Comparison of ENCODE assay signal across 27 cellular contexts in the genomic region with DNA sequence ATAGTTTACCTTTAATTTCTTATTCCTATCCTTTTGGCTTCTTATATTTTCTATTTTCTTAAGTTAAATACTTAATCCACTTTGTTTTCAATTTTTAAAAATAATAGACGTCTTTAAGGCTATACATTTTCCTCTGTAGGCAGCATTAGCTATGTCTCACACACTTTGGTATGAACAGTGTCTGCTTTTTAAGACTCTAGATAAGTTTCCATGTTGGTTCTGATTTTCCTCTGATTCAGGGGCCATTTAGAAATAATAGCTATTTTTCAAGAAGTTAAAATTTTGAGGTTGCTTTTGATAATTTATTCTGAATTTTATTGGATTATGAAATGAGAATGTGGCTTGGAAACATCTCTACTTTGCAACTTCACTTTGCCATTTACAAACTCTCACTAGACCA. TPM values are rescaled to one million over a fixed set of nuclear protein-coding genes. Genes with fewer than 3 reads are reported as not detected.
DNase-seq lines count a peak whose midpoint lies in the region; ATAC-seq, FAIRE-seq and TF ChIP-seq lines count a peak whose summit lies in the region.
"Had no signal": no experiment of that assay in that cellular context is flagged by ENCODE, and none has a peak within 500 bp of the region (broad histone marks: within the 10 kb centered on the region; RNA-seq: fewer than 3 reads in every experiment).

No MANE protein-coding gene starts in this region.

- H4K20me1 ChIP-seq in HepG2 (ENCODE audit: insufficient read depth, low read length) (no peaks in the 10 kb centered on the region), OCI-LY7 (ENCODE audit: insufficient read depth, low read length) (no peaks in the 10 kb centered on the region)
- H4K20me1 ChIP-seq: BLaER1 had no signal

- 6% methylated on average over 1 of the region's 1 CpG for WGBS in HepG2 (ENCODE audit: low lambda C conversion rate)
- 75% methylated on average over 1 of the region's 1 CpG for WGBS in right lobe of liver (ENCODE audit: insufficient coverage, low coverage, low lambda C conversion rate, missing lambda C conversion rate)

- no peak for FAIRE-seq in HepG2 (lab: Jason Lieb, UNC)
- FAIRE-seq: G401.6, GM12891, GM19239 had no signal

- no peak for TF ChIP-seq RAD21 in HepG2 (CRISPR knock-in tag; IDR thresholded peaks at IDR 0.05)

- ATAC-seq in HepG2 = no peak
- ATAC-seq in right lobe of liver = no peak
- no peak for ATAC-seq in natural killer cell

- H3K9me2 ChIP-seq in OCI-LY7 (ENCODE audit: insufficient read depth, low read length) = no peaks in the 10 kb centered on the region

- peaks cover 43% of the 10 kb centered on the region for H3K4me1 ChIP-seq in HepG2 (ENCODE audit: insufficient read depth, low read length)
- peaks cover 0 to 13% (median 0%) of the 10 kb centered on the region in 4 donors for H3K4me1 ChIP-seq in right lobe of liver
- peaks cover 3% of the 10 kb centered on the region; the same call in 1 of the 2 replicates for H3K4me1 ChIP-seq in HEK293 (ENCODE audit: control insufficient read depth, insufficient read depth, low read length)
- peaks cover 86% of the 10 kb centered on the region for H3K4me1 ChIP-seq in OCI-LY7 (ENCODE audit: insufficient read depth, low read length, poor library complexity, severe bottlenecking)
- H3K4me1 ChIP-seq: BE2C had no signal

- peaks cover 0 to 6% of the 10 kb centered on the region in 2 experiments; a peak in 1 of 5 replicates for H3K27me3 ChIP-seq in HepG2 (ENCODE audit: control insufficient read depth in 1 of 2, insufficient read depth in 2 of 2, low read length in 2 of 2)
- H3K27me3 ChIP-seq in right lobe of liver = no peaks in the 10 kb centered on the region
- H3K27me3 ChIP-seq: BE2C, BLaER1 had no signal

- peaks cover 7% of the 10 kb centered on the region for H3K4me1 Mint-ChIP-seq in activated naive CD8-positive, alpha-beta T cell treated with anti-CD3 and anti-CD28 coated beads for 36 hours
- peaks cover 10 to 13% of the 10 kb centered on the region in 2 donors for H3K4me1 Mint-ChIP-seq in natural killer cell

- TF ChIP-seq POLR2A in HepG2 (IDR thresholded peaks at IDR 0.05; ENCODE audit: insufficient read depth in 1 of 2, low read depth in 2 of 2, low read length in 2 of 2) = no peak
- TF ChIP-seq POLR2A in right lobe of liver (IDR thresholded peaks at IDR 0.05) = no peak

- TF ChIP-seq EP300 in HepG2 (IDR thresholded peaks at IDR 0.05; ENCODE audit: low read depth in 2 of 2, low read length in 2 of 2) = no peak
- no peak for TF ChIP-seq EP300 in HepG2 (CRISPR knock-in tag; IDR thresholded peaks at IDR 0.05; ENCODE audit: borderline replicate concordance)

- no peak overlapping the region for H3K27ac Mint-ChIP-seq in activated naive CD8-positive, alpha-beta T cell treated with anti-CD3 and anti-CD28 coated beads for 36 hours
- H3K27ac Mint-ChIP-seq in natural killer cell = no peak overlapping the region
- H3K27ac Mint-ChIP-seq: CD14-positive monocyte; CD4-positive, CD25-positive, alpha-beta regulatory T cell had no signal

- CTCF ChIA-PET in HepG2 (lab: Yijun Ruan, JAX; ENCODE audit: low intra/inter-chr PET ratio, low total read pairs) = no interaction called here
- CTCF ChIA-PET in HEK293 (lab: Yijun Ruan, JAX) = interaction anchor here (0.7 kb wide), 1 partner anchor 44 kb away, joined by 4 read pairs; no protein-coding TSS in a partner anchor
- CTCF ChIA-PET in OCI-LY7 (lab: Charles Lee; ENCODE audit: unreplicated experiment) = no interaction called here

- H2AFZ ChIP-seq in HepG2 (ENCODE audit: low read length) (no peak overlapping the region), OCI-LY7 (ENCODE audit: low read length) (no peak overlapping the region)

- no peaks in the 10 kb centered on the region for H3K36me3 ChIP-seq in HepG2 (replicated peaks in 1 of 2; ENCODE audit: control insufficient read depth in 1 of 2, insufficient read depth in 2 of 2, low read length in 2 of 2)
- no peaks in the 10 kb centered on the region for H3K36me3 ChIP-seq in right lobe of liver
- no peaks in the 10 kb centered on the region for H3K36me3 ChIP-seq in HEK293 (ENCODE audit: control insufficient read depth in 2 of 2, insufficient read depth in 1 of 2, low read length in 2 of 2)
- H3K36me3 ChIP-seq in OCI-LY7 (ENCODE audit: insufficient read depth, low read length) = no peaks in the 10 kb centered on the region; the same call in 1 of the 2 replicates
- H3K36me3 ChIP-seq: BE2C, BLaER1 had no signal

- DNase-seq in HepG2 (ENCODE audit: low spot score) (no peak), right lobe of liver (no peak), OCI-LY7 (ENCODE audit: low spot score) (no peak), natural killer cell (no peak), NCI-H526 treated with DMSO at 0.1 percent for 48 hours (lab: John Stamatoyannopoulos, UW) (no peak)
- DNase-seq in activated naive CD8-positive, alpha-beta T cell treated with anti-CD3 and anti-CD28 coated beads for 36 hours = no peak
- DNase-seq: ACHN; BE2C; C1 segment of cervical spinal cord; CD4-positive, alpha-beta memory T cell; CD4-positive, CD25-positive, alpha-beta regulatory T cell; CD8-positive, alpha-beta memory T cell; COR-L47; DMS 273 treated with DMSO at 0.1 percent for 48 hours; DMS153; DMS53; DMS79; DND-41; GF-D8 had no signal

- H3K4me2 ChIP-seq in HepG2 (ENCODE audit: low read depth, low read length) (no peak overlapping the region), OCI-LY7 (ENCODE audit: low read length) (no peak overlapping the region)

- in situ Hi-C loops in HepG2 (cut with HindIII; ENCODE audit: extremely low pct_ligation_motif_present, low pct_unique_long_range_greater_than_20kb) = no loop called here

- H3K79me2 ChIP-seq in HepG2 (ENCODE audit: insufficient read depth, low read length) (no peaks in the 10 kb centered on the region), OCI-LY7 (ENCODE audit: insufficient read depth, low read depth, low read length) (peaks cover 10% of the 10 kb centered on the region; the same call in 1 of the 2 replicates)

- POLR2A ChIA-PET in HepG2 (lab: Yijun Ruan, JAX) (no interaction called here), HEK293 (lab: Yijun Ruan, JAX) (no interaction called here), OCI-LY7 (lab: Charles Lee) (interaction anchor here (0.7 to 1.4 kb wide), 4 partner anchors 8 to 853 kb away, joined by 3 to 5 read pairs (median 3); no protein-coding TSS in a partner anchor)

- peaks cover 7% of the 10 kb centered on the region for H3K9me3 Mint-ChIP-seq in activated naive CD8-positive, alpha-beta T cell treated with anti-CD3 and anti-CD28 coated beads for 36 hours
- no peaks in the 10 kb centered on the region for H3K9me3 Mint-ChIP-seq in natural killer cell

- no peak overlapping the region for H3K4me3 Mint-ChIP-seq in activated naive CD8-positive, alpha-beta T cell treated with anti-CD3 and anti-CD28 coated beads for 36 hours
- H3K4me3 Mint-ChIP-seq in natural killer cell = no peak overlapping the region
- H3K4me3 Mint-ChIP-seq: CD14-positive monocyte; CD4-positive, alpha-beta memory T cell had no signal

- no peak for TF ChIP-seq CTCF in HepG2 (CRISPR knock-in tag; IDR thresholded peaks at IDR 0.05)
- TF ChIP-seq CTCF in right lobe of liver (IDR thresholded peaks at IDR 0.05) = no peak
- TF ChIP-seq CTCF in HEK293 (tag by site-specific recombination; IDR thresholded peaks at IDR 0.05) = no peak
- TF ChIP-seq CTCF in OCI-LY7 (conservative IDR thresholded peaks at IDR 0.05; ENCODE audit: low read length) = no peak
- TF ChIP-seq CTCF in natural killer cell (IDR thresholded peaks at IDR 0.05) = no peak

- BruUV-seq in HepG2 (replicated peaks; lab: Mats Ljungman, UMichigan) (no TSS peak), OCI-LY7 (replicated peaks; lab: Mats Ljungman, UMichigan) (no TSS peak)

- H3K9me3 ChIP-seq in HepG2 (ENCODE audit: low read length) (no peaks in the 10 kb centered on the region), right lobe of liver (no peaks in the 10 kb centered on the region), HEK293 (ENCODE audit: control insufficient read depth, insufficient read depth, low read depth, low read length) (no peaks in the 10 kb centered on the region), OCI-LY7 (ENCODE audit: low read length) (no peaks in the 10 kb centered on the region)
- H3K9me3 ChIP-seq: BE2C had no signal

- H3K27ac ChIP-seq in HepG2 (ENCODE audit: extremely low read length, insufficient read depth, low read length) (no peak overlapping the region), right lobe of liver (no peak overlapping the region), HEK293 (ENCODE audit: extremely low read depth, low read depth, low read length) (no peak overlapping the region), OCI-LY7 (ENCODE audit: low read depth, low read length, poor library complexity, severe bottlenecking) (peak overlapping the region; percentile 95)
- H3K27ac ChIP-seq: 22Rv1 had no signal

- peaks cover 15% of the 10 kb centered on the region for H3K27me3 Mint-ChIP-seq in activated naive CD8-positive, alpha-beta T cell treated with anti-CD3 and anti-CD28 coated beads for 36 hours
- H3K27me3 Mint-ChIP-seq in natural killer cell (ENCODE audit: low read depth in 2 of 2) = peaks cover 0 to 3% of the 10 kb centered on the region in 2 donors
- H3K27me3 Mint-ChIP-seq: CD4-positive, CD25-positive, alpha-beta regulatory T cell had no signal

- no peak overlapping the region for H3K4me3 ChIP-seq in HepG2 (replicated peaks in 1 of 3; ENCODE audit: insufficient read depth in 1 of 3, low read depth in 2 of 3, low read length in 3 of 3)
- no peak overlapping the region for H3K4me3 ChIP-seq in right lobe of liver
- no peak overlapping the region for H3K4me3 ChIP-seq in HEK293 (ENCODE audit: low read depth, low read length)
- no peak overlapping the region for H3K4me3 ChIP-seq in OCI-LY7 (ENCODE audit: low read depth, low read length, poor library complexity, severe bottlenecking)
- H3K4me3 ChIP-seq: BLaER1 had no signal

- H3K36me3 Mint-ChIP-seq in activated naive CD8-positive, alpha-beta T cell treated with anti-CD3 and anti-CD28 coated beads for 36 hours = peaks cover 3% of the 10 kb centered on the region
- H3K36me3 Mint-ChIP-seq in natural killer cell = no peaks in the 10 kb centered on the region
- H3K36me3 Mint-ChIP-seq: CD14-positive monocyte; CD4-positive, alpha-beta memory T cell; CD4-positive, CD25-positive, alpha-beta regulatory T cell; CD8-positive, alpha-beta memory T cell had no signal

- intact Hi-C loops in HepG2 (cut with micrococcal nuclease; ENCODE audit: unreplicated experiment) = no loop called here
- intact Hi-C loops in right lobe of liver (cut with DNase I) = no loop called here
- intact Hi-C loops in OCI-LY7 (cut with micrococcal nuclease; ENCODE audit: unreplicated experiment) = no loop called here
- intact Hi-C loops in natural killer cell (cut with micrococcal nuclease) = no loop called here

- no peak overlapping the region for H3K9ac ChIP-seq in HepG2 (ENCODE audit: insufficient read depth, low read depth, low read length)

RNA-seq across cellular contexts. Expression of a gene that starts 54.3 kb away (rescaled TPM):
- total RNA-seq in HepG2 (2016; rRNA removed; fragmentation: Illumina TruSeq; extraction: Trizol) (not detected in 2 replicates), right lobe of liver (10 to 100 TPM in 5 of 6 experiments, 1 to 10 TPM in 1; 9.0 to 30.5 (median 13.7) TPM), OCI-LY7 (2022) (not detected in 2 replicates), natural killer cell (not detected)
- total RNA-seq in HepG2 (2016; cell fraction: cytosol; rRNA removed; fragmentation: Illumina TruSeq; extraction: Trizol; ENCODE audit: low read depth) = not detected in 2 replicates
- not detected in 2 replicates for total RNA-seq in HepG2 (2016; cell fraction: insoluble cytoplasmic fraction; rRNA removed; fragmentation: Illumina TruSeq; extraction: Trizol)
- total RNA-seq in HepG2 (2016; cell fraction: membrane; rRNA removed; fragmentation: Illumina TruSeq; extraction: Trizol) = not detected in 2 replicates
- not detected in 2 replicates for total RNA-seq in HepG2 (2016; cell fraction: nucleus; rRNA removed; fragmentation: Illumina TruSeq; extraction: Trizol)
- polyA plus RNA-seq in HepG2 (2011; rRNA removed) = not detected in 2 replicates
- not detected in 2 replicates for polyA plus RNA-seq in HepG2 (2011; cell fraction: cytosol; rRNA removed)
- not detected in 2 replicates for polyA plus RNA-seq in HepG2 (2011; cell fraction: nucleus; rRNA removed)
- not detected in 2 replicates for polyA plus RNA-seq in HepG2 (2012)
- polyA plus RNA-seq in HepG2 (2016; cell fraction: cytosol; fragmentation: Illumina TruSeq; extraction: Trizol; ENCODE audit: low read depth) = not detected in 2 replicates
- polyA plus RNA-seq in HepG2 (2016; cell fraction: insoluble cytoplasmic fraction; fragmentation: Illumina TruSeq; extraction: Trizol; ENCODE audit: low read depth) = not detected in 2 replicates
- polyA plus RNA-seq in HepG2 (2016; cell fraction: membrane; fragmentation: Illumina TruSeq; extraction: Trizol; ENCODE audit: low read depth) = not detected in 2 replicates
- not detected in 2 replicates for polyA plus RNA-seq in HepG2 (2016; cell fraction: nucleus; fragmentation: Illumina TruSeq; extraction: Trizol; ENCODE audit: insufficient read depth, low read depth)
- polyA minus RNA-seq in HepG2 (2011; rRNA and poly(A)+ RNA removed; ENCODE audit: low replicate concordance) = not detected in 2 replicates
- polyA minus RNA-seq in HepG2 (2011; cell fraction: cytosol; rRNA and poly(A)+ RNA removed) = not detected in 2 replicates
- not detected in 2 replicates for polyA minus RNA-seq in HepG2 (2011; cell fraction: nucleus; rRNA and poly(A)+ RNA removed)
- not detected in 2 replicates for total RNA-seq in OCI-LY7 (2014; rRNA removed; shearing (Covaris generic))
- under 1 TPM; 0.04 to 0.08 TPM for total RNA-seq in activated naive CD8-positive, alpha-beta T cell treated with anti-CD3 and anti-CD28 coated beads for 36 hours
- total RNA-seq: A673; CD4-positive, alpha-beta memory T cell; CD4-positive, CD25-positive, alpha-beta regulatory T cell had no signal
- polyA plus RNA-seq: CD14-positive monocyte; CD4-positive, alpha-beta memory T cell; CD4-positive, CD25-positive, alpha-beta regulatory T cell had no signal

Comparison
In these comparisons a context has a peak if more than half of its experiments do, and no peak if none do; other contexts are left out.
1. RNA of a gene that starts 54.3 kb away (total RNA-seq): 9.0 to 30.5 TPM in right lobe of liver; 0.04 to 0.08 TPM in activated naive CD8-positive, alpha-beta T cell treated with anti-CD3 and anti-CD28 coated beads for 36 hours, not detected in HepG2, not detected in OCI-LY7 and not detected in natural killer cell; every median in the first group is over 4 times any median in the second.